20 cellular contexts compared by ENCODE assay signal in genomic region chr4:1017706-1018105, GRCh38. TPM values are rescaled to one million over a fixed set of nuclear protein-coding genes. Genes with fewer than 3 reads are reported as not detected.
A peak's percentile ranks its signal among the peaks of the same experiment; 100 is the strongest.
DNase-seq lines count a peak whose midpoint lies in the region; ATAC-seq, FAIRE-seq and TF ChIP-seq lines count a peak whose summit lies in the region.
"Had no signal": no experiment of that assay in that cellular context is flagged by ENCODE, and none has a peak within 500 bp of the region (broad histone marks: within the 10 kb centered on the region; RNA-seq: fewer than 3 reads in every experiment).

No MANE protein-coding gene starts in this region.

- TF ChIP-seq EP300 in HepG2 (IDR thresholded peaks at IDR 0.05; ENCODE audit: low read depth in 2 of 2, low read length in 2 of 2) (no peak), HepG2 (CRISPR knock-in tag; IDR thresholded peaks at IDR 0.05; ENCODE audit: borderline replicate concordance) (no peak), gastroesophageal sphincter (IDR thresholded peaks at IDR 0.05) (no peak)

- H3K27ac Mint-ChIP-seq in endodermal cell, result peak overlapping the region; percentile 55
- H3K27ac Mint-ChIP-seq: B cell; CD8-positive, alpha-beta T cell had no signal

- H3K4me1 ChIP-seq in HepG2 (ENCODE audit: insufficient read depth, low read length) (peaks cover 31% of the 10 kb centered on the region), right lobe of liver (peaks cover 0 to 12% (median 6%) of the 10 kb centered on the region in 4 donors), endodermal cell (ENCODE audit: control insufficient read depth, insufficient read depth, low read length) (peaks cover 15% of the 10 kb centered on the region), gastroesophageal sphincter (peaks cover 0 to 45% (median under 1%) of the 10 kb centered on the region in 3 donors)
- H3K4me1 ChIP-seq in effector memory CD4-positive, alpha-beta T cell (ENCODE audit: control insufficient read depth, insufficient read depth, low read length, poor library complexity, severe bottlenecking), result peaks cover 6% of the 10 kb centered on the region
- H3K4me1 ChIP-seq: Caco-2 had no signal

- FAIRE-seq in HepG2 (lab: Jason Lieb, UNC), result no peak
- FAIRE-seq: A204.1, G401.6, GM12892 had no signal

- no peaks in the 10 kb centered on the region for H4K20me1 ChIP-seq in HepG2 (ENCODE audit: insufficient read depth, low read length)

- peaks cover 8% of the 10 kb centered on the region for H3K36me3 Mint-ChIP-seq in endodermal cell (ENCODE audit: low read depth)
- H3K36me3 Mint-ChIP-seq: CD8-positive, alpha-beta T cell had no signal

- H3K4me1 Mint-ChIP-seq in endodermal cell, result peaks cover 12% of the 10 kb centered on the region

- POLR2A ChIA-PET in HepG2 (lab: Yijun Ruan, JAX), result no interaction called here

- CTCF ChIA-PET in HepG2 (lab: Yijun Ruan, JAX; ENCODE audit: low intra/inter-chr PET ratio, low total read pairs), result no interaction called here

- 99% methylated on average over 12 of the region's 15 CpGs for WGBS in HepG2 (ENCODE audit: low lambda C conversion rate)
- WGBS in right lobe of liver (ENCODE audit: insufficient coverage, low coverage, low lambda C conversion rate, missing lambda C conversion rate), result 90% methylated on average over 6 of the region's 15 CpGs
- WGBS in endodermal cell (ENCODE audit: insufficient coverage in 1 of 2, insufficient read length in 1 of 2), 2 experiments, result 87 to 90% methylated on average over 8 to 15 of the region's 15 CpGs
- no CpG with 5 or more reads among the region's 15 CpGs for WGBS in gastroesophageal sphincter (ENCODE audit: low coverage in 1 of 2), 2 donors

- ATAC-seq in HepG2, result no peak
- ATAC-seq in right lobe of liver, result no peak
- no peak for ATAC-seq in gastroesophageal sphincter
- ATAC-seq: CD8-positive, alpha-beta T cell had no signal

- no peak overlapping the region for H3K4me3 Mint-ChIP-seq in endodermal cell
- H3K4me3 Mint-ChIP-seq: B cell; CD8-positive, alpha-beta T cell had no signal

- TF ChIP-seq CTCF in HepG2 (CRISPR knock-in tag; IDR thresholded peaks at IDR 0.05), result no peak
- TF ChIP-seq CTCF in right lobe of liver (IDR thresholded peaks at IDR 0.05), result no peak
- TF ChIP-seq CTCF in VCaP (conservative IDR thresholded peaks at IDR 0.05), result no peak
- no peak for TF ChIP-seq CTCF in endodermal cell (conservative IDR thresholded peaks at IDR 0.05)
- TF ChIP-seq CTCF in gastroesophageal sphincter (IDR thresholded peaks at IDR 0.05), result no peak

- no peak overlapping the region for H3K9ac ChIP-seq in HepG2 (ENCODE audit: insufficient read depth, low read depth, low read length)
- no peak overlapping the region for H3K9ac ChIP-seq in endodermal cell (ENCODE audit: extremely low read depth, low read length, poor library complexity, severe bottlenecking)

- no peaks in the 10 kb centered on the region for H3K9me3 Mint-ChIP-seq in endodermal cell
- H3K9me3 Mint-ChIP-seq: CD8-positive, alpha-beta T cell had no signal

- H3K36me3 ChIP-seq in HepG2 (replicated peaks in 1 of 2; ENCODE audit: control insufficient read depth in 1 of 2, insufficient read depth in 2 of 2, low read length in 2 of 2) (peaks cover 0 to 2% of the 10 kb centered on the region in 2 experiments; a peak in 3 of 5 replicates), right lobe of liver (peaks cover 0 to 8% (median 0%) of the 10 kb centered on the region in 4 donors), endodermal cell (ENCODE audit: control insufficient read depth, insufficient read depth, low read length) (peaks cover 8% of the 10 kb centered on the region), gastroesophageal sphincter (no peaks in the 10 kb centered on the region)
- H3K36me3 ChIP-seq in effector memory CD4-positive, alpha-beta T cell (ENCODE audit: control insufficient read depth, insufficient read depth, low read length), result no peaks in the 10 kb centered on the region

- no peak overlapping the region for H2AFZ ChIP-seq in HepG2 (ENCODE audit: low read length)

- no peak overlapping the region for H3K4me2 ChIP-seq in HepG2 (ENCODE audit: low read depth, low read length)

- peaks cover 6% of the 10 kb centered on the region for H3K79me2 ChIP-seq in HepG2 (ENCODE audit: insufficient read depth, low read length)

- DNase-seq in HepG2 (ENCODE audit: low spot score) (no peak), right lobe of liver (no peak), endodermal cell (no peak), NCI-H146 (lab: John Stamatoyannopoulos, UW) (no peak)
- no peak for DNase-seq in effector memory CD4-positive, alpha-beta T cell
- no peak for DNase-seq in stimulated activated naive CD4-positive, alpha-beta T cell treated with Interleukin-2 at 50 U/mL for 16 hours (lab: John Stamatoyannopoulos, UW)
- DNase-seq: C1 segment of cervical spinal cord; Caco-2; CD8-positive, alpha-beta T cell; DMS153; DND-41; GOT3; HCEC 1CT had no signal

- H3K4me3 ChIP-seq in HepG2 (replicated peaks in 1 of 3; ENCODE audit: insufficient read depth in 1 of 3, low read depth in 2 of 3, low read length in 3 of 3) (no peak overlapping the region), right lobe of liver (no peak overlapping the region), endodermal cell (ENCODE audit: low read length) (no peak overlapping the region), gastroesophageal sphincter (no peak overlapping the region)
- no peak overlapping the region for H3K4me3 ChIP-seq in effector memory CD4-positive, alpha-beta T cell (ENCODE audit: insufficient read depth, low read depth, low read length, poor library complexity, severe bottlenecking)

- BruUV-seq in HepG2 (replicated peaks; lab: Mats Ljungman, UMichigan), result no TSS peak

- no peak for TF ChIP-seq RAD21 in HepG2 (CRISPR knock-in tag; IDR thresholded peaks at IDR 0.05)

- no peaks in the 10 kb centered on the region for H3K9me3 ChIP-seq in HepG2 (ENCODE audit: low read length)
- no peaks in the 10 kb centered on the region for H3K9me3 ChIP-seq in right lobe of liver
- no peaks in the 10 kb centered on the region for H3K9me3 ChIP-seq in endodermal cell (ENCODE audit: control insufficient read depth, low read length)
- no peaks in the 10 kb centered on the region for H3K9me3 ChIP-seq in effector memory CD4-positive, alpha-beta T cell (ENCODE audit: control insufficient read depth, low read length)
- H3K9me3 ChIP-seq in gastroesophageal sphincter, result no peaks in the 10 kb centered on the region
- H3K9me3 ChIP-seq: Caco-2 had no signal

- intact Hi-C loops in HepG2 (cut with micrococcal nuclease; ENCODE audit: unreplicated experiment), result no loop called here
- intact Hi-C loops in right lobe of liver (cut with DNase I), result no loop called here

- TF ChIP-seq POLR2A in HepG2 (IDR thresholded peaks at IDR 0.05; ENCODE audit: insufficient read depth in 1 of 2, low read depth in 2 of 2, low read length in 2 of 2) (no peak), right lobe of liver (IDR thresholded peaks at IDR 0.05) (no peak), gastroesophageal sphincter (IDR thresholded peaks at IDR 0.05) (no peak)

- H3K27me3 ChIP-seq in HepG2 (ENCODE audit: control insufficient read depth in 1 of 2, insufficient read depth in 2 of 2, low read length in 2 of 2) (no peaks in the 10 kb centered on the region; a peak in 1 of 5 replicates), right lobe of liver (no peaks in the 10 kb centered on the region), endodermal cell (ENCODE audit: control insufficient read depth, insufficient read depth, low read length, poor library complexity, severe bottlenecking) (no peaks in the 10 kb centered on the region), gastroesophageal sphincter (no peaks in the 10 kb centered on the region)
- H3K27me3 ChIP-seq in effector memory CD4-positive, alpha-beta T cell (replicated peaks; ENCODE audit: control insufficient read depth, insufficient read depth, low read length, poor library complexity, severe bottlenecking), result no peaks in the 10 kb centered on the region

- H3K27ac ChIP-seq in HepG2 (ENCODE audit: extremely low read length, insufficient read depth, low read length) (no peak overlapping the region), right lobe of liver (no peak overlapping the region), VCaP (peak overlapping the region; percentile 72), endodermal cell (ENCODE audit: low read depth, low read length) (no peak overlapping the region), gastroesophageal sphincter (no peak overlapping the region)
- H3K27ac ChIP-seq in effector memory CD4-positive, alpha-beta T cell (ENCODE audit: insufficient read depth, low read length, poor library complexity, severe bottlenecking), result no peak overlapping the region
- H3K27ac ChIP-seq: 22Rv1 had no signal

- in situ Hi-C loops in HepG2 (cut with HindIII; ENCODE audit: extremely low pct_ligation_motif_present, low pct_unique_long_range_greater_than_20kb), result no loop called here

- H3K27me3 Mint-ChIP-seq in endodermal cell (ENCODE audit: insufficient read depth), result no peaks in the 10 kb centered on the region
- H3K27me3 Mint-ChIP-seq: B cell had no signal

RNA-seq across cellular contexts. Expression of gene FGFRL1, which starts 6.3 kb away (rescaled TPM):
- total RNA-seq in HepG2 (2016; rRNA removed; fragmentation: Illumina TruSeq; extraction: Trizol) (12.3 and 19.1 TPM in 2 replicates), right lobe of liver (10 to 100 TPM; 27.9 to 60.1 (median 45.7) TPM), endodermal cell (10 to 100 TPM; 51.0 to 93.3 TPM), gastroesophageal sphincter (10 to 100 TPM; 21.9 to 36.8 (median 25.4) TPM)
- total RNA-seq in HepG2 (2016; cell fraction: cytosol; rRNA removed; fragmentation: Illumina TruSeq; extraction: Trizol; ENCODE audit: low read depth), result 8.9 and 9.3 TPM in 2 replicates
- total RNA-seq in HepG2 (2016; cell fraction: insoluble cytoplasmic fraction; rRNA removed; fragmentation: Illumina TruSeq; extraction: Trizol), result 11.5 and 17.5 TPM in 2 replicates
- total RNA-seq in HepG2 (2016; cell fraction: membrane; rRNA removed; fragmentation: Illumina TruSeq; extraction: Trizol), result 31.8 and 32.6 TPM in 2 replicates
- 13.0 and 15.9 TPM in 2 replicates for total RNA-seq in HepG2 (2016; cell fraction: nucleus; rRNA removed; fragmentation: Illumina TruSeq; extraction: Trizol)
- 30.6 and 35.5 TPM in 2 replicates for polyA plus RNA-seq in HepG2 (2011; rRNA removed)
- 37.2 and 49.4 TPM in 2 replicates for polyA plus RNA-seq in HepG2 (2011; cell fraction: cytosol; rRNA removed)
- polyA plus RNA-seq in HepG2 (2011; cell fraction: nucleus; rRNA removed), result 122 and 143 TPM in 2 replicates
- polyA plus RNA-seq in HepG2 (2012), result 21.8 and 31.9 TPM in 2 replicates
- 15.2 and 15.4 TPM in 2 replicates for polyA plus RNA-seq in HepG2 (2016; cell fraction: cytosol; fragmentation: Illumina TruSeq; extraction: Trizol; ENCODE audit: low read depth)
- 18.1 and 23.1 TPM in 2 replicates for polyA plus RNA-seq in HepG2 (2016; cell fraction: insoluble cytoplasmic fraction; fragmentation: Illumina TruSeq; extraction: Trizol; ENCODE audit: low read depth)
- 38.4 and 44.6 TPM in 2 replicates for polyA plus RNA-seq in HepG2 (2016; cell fraction: membrane; fragmentation: Illumina TruSeq; extraction: Trizol; ENCODE audit: low read depth)
- 33.6 and 40.0 TPM in 2 replicates for polyA plus RNA-seq in HepG2 (2016; cell fraction: nucleus; fragmentation: Illumina TruSeq; extraction: Trizol; ENCODE audit: insufficient read depth, low read depth)
- 74.3 and 145 TPM in 2 replicates for polyA minus RNA-seq in HepG2 (2011; rRNA and poly(A)+ RNA removed; ENCODE audit: low replicate concordance)
- 22.8 and 26.5 TPM in 2 replicates for polyA minus RNA-seq in HepG2 (2011; cell fraction: cytosol; rRNA and poly(A)+ RNA removed)
- polyA minus RNA-seq in HepG2 (2011; cell fraction: nucleus; rRNA and poly(A)+ RNA removed), result 19.9 and 23.2 TPM in 2 replicates
- polyA plus RNA-seq in endodermal cell (2013, experiment 1 of 2), result 33.2 TPM
- polyA plus RNA-seq in endodermal cell (2013, experiment 2 of 2), result 31.8 TPM

RNA-seq across cellular contexts. Expression of gene SLC26A1, which starts 24.5 kb away (rescaled TPM):
- 7.2 and 22.9 TPM in 2 replicates for total RNA-seq in HepG2 (2016; rRNA removed; fragmentation: Illumina TruSeq; extraction: Trizol)
- total RNA-seq in HepG2 (2016; cell fraction: cytosol; rRNA removed; fragmentation: Illumina TruSeq; extraction: Trizol; ENCODE audit: low read depth), result 1.1 and 1.9 TPM in 2 replicates
- total RNA-seq in HepG2 (2016; cell fraction: insoluble cytoplasmic fraction; rRNA removed; fragmentation: Illumina TruSeq; extraction: Trizol), result 6.6 and 22.7 TPM in 2 replicates
- 4.2 and 4.6 TPM in 2 replicates for total RNA-seq in HepG2 (2016; cell fraction: membrane; rRNA removed; fragmentation: Illumina TruSeq; extraction: Trizol)
- total RNA-seq in HepG2 (2016; cell fraction: nucleus; rRNA removed; fragmentation: Illumina TruSeq; extraction: Trizol), result 23.8 and 28.9 TPM in 2 replicates
- polyA plus RNA-seq in HepG2 (2011; rRNA removed), result 5.4 and 8.4 TPM in 2 replicates
- 7.7 and 10.8 TPM in 2 replicates for polyA plus RNA-seq in HepG2 (2011; cell fraction: cytosol; rRNA removed)
- polyA plus RNA-seq in HepG2 (2011; cell fraction: nucleus; rRNA removed), result 30.6 and 45.2 TPM in 2 replicates
- polyA plus RNA-seq in HepG2 (2012), result 5.1 and 7.0 TPM in 2 replicates
- polyA plus RNA-seq in HepG2 (2016; cell fraction: cytosol; fragmentation: Illumina TruSeq; extraction: Trizol; ENCODE audit: low read depth), result 1.2 and 1.5 TPM in 2 replicates
- polyA plus RNA-seq in HepG2 (2016; cell fraction: insoluble cytoplasmic fraction; fragmentation: Illumina TruSeq; extraction: Trizol; ENCODE audit: low read depth), result 4.5 and 6.1 TPM in 2 replicates
- polyA plus RNA-seq in HepG2 (2016; cell fraction: membrane; fragmentation: Illumina TruSeq; extraction: Trizol; ENCODE audit: low read depth), result 1.6 and 2.2 TPM in 2 replicates
- 25.4 and 27.0 TPM in 2 replicates for polyA plus RNA-seq in HepG2 (2016; cell fraction: nucleus; fragmentation: Illumina TruSeq; extraction: Trizol; ENCODE audit: insufficient read depth, low read depth)
- 0.40 and 58.6 TPM in 2 replicates for polyA minus RNA-seq in HepG2 (2011; rRNA and poly(A)+ RNA removed; ENCODE audit: low replicate concordance)
- polyA minus RNA-seq in HepG2 (2011; cell fraction: cytosol; rRNA and poly(A)+ RNA removed), result 13.4 and 13.6 TPM in 2 replicates
- 37.7 and 40.7 TPM in 2 replicates for polyA minus RNA-seq in HepG2 (2011; cell fraction: nucleus; rRNA and poly(A)+ RNA removed)
- 10 to 100 TPM in 5 of 6 experiments, 1 to 10 TPM in 1; 9.6 to 30.9 (median 23.0) TPM for total RNA-seq in right lobe of liver
- 1 to 10 TPM in 1 of 2 donors, under 1 TPM in 1; 0.55 to 1.0 TPM for total RNA-seq in endodermal cell
- polyA plus RNA-seq in endodermal cell (2013, experiment 1 of 2), result 0.21 TPM
- 0.08 TPM for polyA plus RNA-seq in endodermal cell (2013, experiment 2 of 2)
- total RNA-seq in gastroesophageal sphincter, result not detected

RNA-seq across cellular contexts. Expression of gene IDUA, which starts 30.9 kb away (rescaled TPM):
- total RNA-seq in HepG2 (2016; rRNA removed; fragmentation: Illumina TruSeq; extraction: Trizol), result 0.32 and 1.0 TPM in 2 replicates
- not detected in 2 replicates for total RNA-seq in HepG2 (2016; cell fraction: cytosol; rRNA removed; fragmentation: Illumina TruSeq; extraction: Trizol; ENCODE audit: low read depth)
- 0.84 TPM in 1 of 2 replicates, not detected in the other for total RNA-seq in HepG2 (2016; cell fraction: insoluble cytoplasmic fraction; rRNA removed; fragmentation: Illumina TruSeq; extraction: Trizol)
- 0.24 and 0.53 TPM in 2 replicates for total RNA-seq in HepG2 (2016; cell fraction: membrane; rRNA removed; fragmentation: Illumina TruSeq; extraction: Trizol)
- 0.75 and 2.8 TPM in 2 replicates for total RNA-seq in HepG2 (2016; cell fraction: nucleus; rRNA removed; fragmentation: Illumina TruSeq; extraction: Trizol)
- polyA plus RNA-seq in HepG2 (2011; rRNA removed), result 0.77 and 1.5 TPM in 2 replicates
- polyA plus RNA-seq in HepG2 (2011; cell fraction: cytosol; rRNA removed), result 0.24 and 0.27 TPM in 2 replicates
- polyA plus RNA-seq in HepG2 (2011; cell fraction: nucleus; rRNA removed), result 34.5 and 42.6 TPM in 2 replicates
- 1.0 and 2.7 TPM in 2 replicates for polyA plus RNA-seq in HepG2 (2012)
- polyA plus RNA-seq in HepG2 (2016; cell fraction: cytosol; fragmentation: Illumina TruSeq; extraction: Trizol; ENCODE audit: low read depth), result 0.19 and 0.29 TPM in 2 replicates
- polyA plus RNA-seq in HepG2 (2016; cell fraction: insoluble cytoplasmic fraction; fragmentation: Illumina TruSeq; extraction: Trizol; ENCODE audit: low read depth), result not detected in 2 replicates
- polyA plus RNA-seq in HepG2 (2016; cell fraction: membrane; fragmentation: Illumina TruSeq; extraction: Trizol; ENCODE audit: low read depth), result 0.19 and 0.30 TPM in 2 replicates
- 2.2 and 4.7 TPM in 2 replicates for polyA plus RNA-seq in HepG2 (2016; cell fraction: nucleus; fragmentation: Illumina TruSeq; extraction: Trizol; ENCODE audit: insufficient read depth, low read depth)
- polyA minus RNA-seq in HepG2 (2011; rRNA and poly(A)+ RNA removed; ENCODE audit: low replicate concordance), result 1.4 and 1.8 TPM in 2 replicates
- polyA minus RNA-seq in HepG2 (2011; cell fraction: cytosol; rRNA and poly(A)+ RNA removed), result 0.69 TPM in 1 of 2 replicates, not detected in the other
- polyA minus RNA-seq in HepG2 (2011; cell fraction: nucleus; rRNA and poly(A)+ RNA removed), result 3.5 and 4.0 TPM in 2 replicates
- 10 to 100 TPM in 3 of 6 experiments, 1 to 10 TPM in 3; 4.7 to 15.1 (median 11.0) TPM for total RNA-seq in right lobe of liver
- total RNA-seq in endodermal cell, result 10 to 100 TPM; 22.4 to 25.6 TPM
- polyA plus RNA-seq in endodermal cell (2013, experiment 1 of 2), result 4.3 TPM
- 3.6 TPM for polyA plus RNA-seq in endodermal cell (2013, experiment 2 of 2)
- total RNA-seq in gastroesophageal sphincter, result 10 to 100 TPM in 2 of 4 donors, 1 to 10 TPM in 2; 4.6 to 15.1 (median 12.2) TPM

RNA-seq across cellular contexts. Expression of gene DGKQ, which starts 44.3 kb away (rescaled TPM):
- total RNA-seq in HepG2 (2016; rRNA removed; fragmentation: Illumina TruSeq; extraction: Trizol), result 3.2 and 7.2 TPM in 2 replicates
- 0.53 and 1.4 TPM in 2 replicates for total RNA-seq in HepG2 (2016; cell fraction: cytosol; rRNA removed; fragmentation: Illumina TruSeq; extraction: Trizol; ENCODE audit: low read depth)
- 2.4 and 7.8 TPM in 2 replicates for total RNA-seq in HepG2 (2016; cell fraction: insoluble cytoplasmic fraction; rRNA removed; fragmentation: Illumina TruSeq; extraction: Trizol)
- total RNA-seq in HepG2 (2016; cell fraction: membrane; rRNA removed; fragmentation: Illumina TruSeq; extraction: Trizol), result 2.5 and 2.9 TPM in 2 replicates
- 7.0 and 7.9 TPM in 2 replicates for total RNA-seq in HepG2 (2016; cell fraction: nucleus; rRNA removed; fragmentation: Illumina TruSeq; extraction: Trizol)
- polyA plus RNA-seq in HepG2 (2011; rRNA removed), result 4.5 and 6.1 TPM in 2 replicates
- polyA plus RNA-seq in HepG2 (2011; cell fraction: cytosol; rRNA removed), result 3.1 and 4.8 TPM in 2 replicates
- 50.5 and 58.5 TPM in 2 replicates for polyA plus RNA-seq in HepG2 (2011; cell fraction: nucleus; rRNA removed)
- 3.0 and 5.5 TPM in 2 replicates for polyA plus RNA-seq in HepG2 (2012)
- 0.35 and 0.36 TPM in 2 replicates for polyA plus RNA-seq in HepG2 (2016; cell fraction: cytosol; fragmentation: Illumina TruSeq; extraction: Trizol; ENCODE audit: low read depth)
- polyA plus RNA-seq in HepG2 (2016; cell fraction: insoluble cytoplasmic fraction; fragmentation: Illumina TruSeq; extraction: Trizol; ENCODE audit: low read depth), result 2.0 and 3.4 TPM in 2 replicates
- 1.3 and 1.7 TPM in 2 replicates for polyA plus RNA-seq in HepG2 (2016; cell fraction: membrane; fragmentation: Illumina TruSeq; extraction: Trizol; ENCODE audit: low read depth)
- 16.0 and 17.5 TPM in 2 replicates for polyA plus RNA-seq in HepG2 (2016; cell fraction: nucleus; fragmentation: Illumina TruSeq; extraction: Trizol; ENCODE audit: insufficient read depth, low read depth)
- polyA minus RNA-seq in HepG2 (2011; rRNA and poly(A)+ RNA removed; ENCODE audit: low replicate concordance), result 3.0 and 10.3 TPM in 2 replicates
- 4.2 and 4.9 TPM in 2 replicates for polyA minus RNA-seq in HepG2 (2011; cell fraction: cytosol; rRNA and poly(A)+ RNA removed)
- 7.2 and 8.1 TPM in 2 replicates for polyA minus RNA-seq in HepG2 (2011; cell fraction: nucleus; rRNA and poly(A)+ RNA removed)
- 10 to 100 TPM in 1 of 6 experiments, 1 to 10 TPM in 5; 4.6 to 10.5 (median 5.7) TPM for total RNA-seq in right lobe of liver
- 10 to 100 TPM; 26.3 to 31.1 TPM for total RNA-seq in endodermal cell
- 7.8 TPM for polyA plus RNA-seq in endodermal cell (2013, experiment 1 of 2)
- polyA plus RNA-seq in endodermal cell (2013, experiment 2 of 2), result 8.3 TPM
- 10 to 100 TPM in 2 of 4 donors, 1 to 10 TPM in 2; 7.5 to 13.5 (median 9.3) TPM for total RNA-seq in gastroesophageal sphincter
